Comparison of ENCODE assay signal across 8 cellular contexts in the genomic region with DNA sequence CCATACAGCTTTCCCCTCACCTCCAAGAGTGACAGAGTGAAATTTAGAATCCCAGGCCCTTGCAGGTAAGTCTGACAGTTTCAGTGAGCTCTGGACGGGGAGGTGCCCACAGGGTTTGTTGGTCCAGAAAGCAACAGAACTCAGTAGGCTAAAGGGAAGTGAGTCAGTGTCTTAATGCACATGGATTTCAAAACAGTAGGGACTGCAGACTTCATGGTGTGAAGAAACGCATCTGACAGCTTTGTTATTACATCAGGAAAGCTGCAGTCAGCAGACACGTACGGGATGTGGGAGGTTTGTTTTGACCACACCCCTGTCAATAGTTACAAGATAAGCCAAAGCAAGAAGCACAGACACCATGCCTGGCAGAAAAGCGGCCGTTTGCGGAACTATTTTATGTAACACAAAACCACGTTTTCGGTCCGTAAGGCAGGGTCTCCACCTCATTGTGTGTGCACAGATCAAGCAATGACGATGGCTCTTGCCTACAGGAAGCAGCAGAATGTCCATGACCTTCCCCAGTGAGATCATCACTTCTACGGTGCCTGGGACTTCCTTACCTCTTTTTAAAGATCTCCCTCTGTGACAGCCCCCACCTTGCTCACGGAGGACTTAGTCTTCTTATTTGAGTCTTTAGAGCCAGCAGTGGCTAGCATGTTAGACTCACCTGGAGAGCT. TPM values are rescaled to one million over a fixed set of nuclear protein-coding genes. Genes with fewer than 3 reads are reported as not detected.
DNase-seq lines count a peak whose midpoint lies in the region; ATAC-seq and TF ChIP-seq lines count a peak whose summit lies in the region.

No MANE protein-coding gene starts in this region.

- peak overlapping the region; percentile 92 to 100 (median 99) for H3K27ac Mint-ChIP-seq in CD8-positive, alpha-beta memory T cell
- peak overlapping the region; percentile 90 for H3K27ac Mint-ChIP-seq in activated T-helper 1 cell treated with anti-CD3 and anti-CD28 coated beads, Interleukin-12 subunit alpha, Interleukin-12 subunit beta, Interleukin-2, Interleukin-4 antibody, amounts not matched to agents 30 ng/mL and 10 ng/mL and 1 ng/mL, durations not matched to agents 14 hours and 24 hours and 36 hours

- H3K9me3 ChIP-seq in CD8-positive, alpha-beta memory T cell (ENCODE audit: low read length) = no peaks in the 10 kb centered on the region
- H3K9me3 ChIP-seq in PC-3 (ENCODE audit: low read length) (0 out of 2 replicates have a peak, but pooled peaks cover 4% of the 10 kb centered on the region), aorta (ENCODE audit: control insufficient read depth, low read length) (peaks cover 7% of the 10 kb centered on the region)

- H3K9me3 Mint-ChIP-seq in CD8-positive, alpha-beta memory T cell = peaks cover 6 to 10% (median 8%) of the 10 kb centered on the region in 5 donors
- peaks cover 11% of the 10 kb centered on the region for H3K9me3 Mint-ChIP-seq in activated T-helper 1 cell treated with anti-CD3 and anti-CD28 coated beads, Interleukin-12 subunit alpha, Interleukin-12 subunit beta, Interleukin-2, Interleukin-4 antibody, amounts not matched to agents 30 ng/mL and 10 ng/mL and 1 ng/mL, durations not matched to agents 14 hours and 24 hours and 36 hours

- POLR2A ChIA-PET in CD8-positive, alpha-beta memory T cell (lab: Charles Lee) = interaction anchor here (0.8 to 2.6 kb wide), 3 partner anchors 56 to 62 kb away, joined by 4 to 38 read pairs (median 5); a partner anchor contains a TSS
- POLR2A ChIA-PET in PC-3 (lab: Charles Lee; ENCODE audit: unreplicated experiment) = interaction anchor here (0.6 to 1.0 kb wide), 3 partner anchors 48 to 58 kb away, joined by 3 to 11 read pairs (median 6); a partner anchor contains a TSS

- H4K20me1 ChIP-seq in PC-3 (ENCODE audit: low read length) = no peaks in the 10 kb centered on the region

- H3K9me2 ChIP-seq in PC-3 (replicated peaks; ENCODE audit: low read length) = no peaks in the 10 kb centered on the region

- H3K27ac ChIP-seq in CD8-positive, alpha-beta memory T cell (ENCODE audit: low read depth, low read length) = peak overlapping the region; percentile 78
- H3K27ac ChIP-seq in PC-3 (ENCODE audit: low read length) (peak overlapping the region; percentile 80), aorta (ENCODE audit: low read depth in 1 of 2, low read length in 2 of 2) (no peak overlapping the region)

- peak overlapping the region; percentile 54 for H3K4me2 ChIP-seq in PC-3 (ENCODE audit: low read length)

- intact Hi-C loops in PC-3 (cut with micrococcal nuclease) (loop anchor here (1.0 kb wide), 4 partner anchors 8 to 58 kb away; a partner anchor contains a TSS), sciatic nerve (cut with DNase I) (no loop called here), aorta (cut with DNase I) (no loop called here)
- intact Hi-C loops in activated T-helper 1 cell treated with anti-CD3 and anti-CD28 coated beads, Interleukin-12 subunit alpha, Interleukin-12 subunit beta, Interleukin-2, Interleukin-4 antibody, amounts not matched to agents 30 ng/mL and 10 ng/mL and 1 ng/mL, durations not matched to agents 14 hours and 24 hours and 36 hours (cut with micrococcal nuclease) = loop anchor here (1.0 to 10.0 kb wide), 4 partner anchors 53 to 1169 kb away; a partner anchor contains a TSS

- 57 to 60% methylated on average over 13 of the region's 13 CpGs for WGBS in aorta, 2 donors

- H3K9ac ChIP-seq in PC-3 (ENCODE audit: low read length) = peak overlapping the region; percentile 56

- BruUV-seq in PC-3 (replicated peaks; lab: Mats Ljungman, UMichigan) = no TSS peak

- H3K79me2 ChIP-seq in PC-3 (ENCODE audit: low read length) = no peaks in the 10 kb centered on the region

- H3F3A ChIP-seq in PC-3 (ENCODE audit: low read length, unreplicated experiment) = peaks cover 4% of the 10 kb centered on the region

- DNase-seq in CD8-positive, alpha-beta memory T cell = peak; percentile 64 to 93 (median 91)
- DNase-seq in PC-3 = peak; percentile 92
- DNase-seq in activated T-helper 1 cell treated with anti-CD3 and anti-CD28 coated beads, Interleukin-12 subunit alpha, Interleukin-12 subunit beta, Interleukin-2, Interleukin-4 antibody, amounts not matched to agents 30 ng/mL and 10 ng/mL and 1 ng/mL, durations not matched to agents 14 hours and 24 hours and 36 hours (ENCODE audit: low spot score) = peak; percentile 75
- DNase-seq in globus pallidus (ENCODE audit: low spot score) = peak; percentile 46
- DNase-seq in sciatic nerve (ENCODE audit: low spot score) = peak; percentile 64
- peak; percentile 72 to 87 for DNase-seq in aorta

- ATAC-seq in HG02610 (IDR thresholded peaks at IDR 0.05; ENCODE audit: unreplicated experiment) (peak; percentile 73), PC-3 (peak; percentile 97), sciatic nerve (peak; percentile 91), aorta (ENCODE audit: low FRiP score) (peak; percentile 85), HG02884 (IDR thresholded peaks at IDR 0.05; ENCODE audit: unreplicated experiment) (no peak)

- no peaks in the 10 kb centered on the region for H3K27me3 ChIP-seq in CD8-positive, alpha-beta memory T cell (ENCODE audit: insufficient read depth, low read length, poor library complexity, severe bottlenecking)
- no peaks in the 10 kb centered on the region for H3K27me3 ChIP-seq in PC-3 (ENCODE audit: low read length)
- H3K27me3 ChIP-seq in aorta (ENCODE audit: control insufficient read depth in 1 of 2, insufficient read depth in 2 of 2, low read length in 1 of 2) = no peaks in the 10 kb centered on the region

- H3K36me3 ChIP-seq in CD8-positive, alpha-beta memory T cell (ENCODE audit: insufficient read depth, low read length) = no peaks in the 10 kb centered on the region
- H3K36me3 ChIP-seq in PC-3 (ENCODE audit: low read depth, low read length) (no peaks in the 10 kb centered on the region), aorta (ENCODE audit: control insufficient read depth in 1 of 2, insufficient read depth in 2 of 2, low read length in 1 of 2) (no peaks in the 10 kb centered on the region)

- peaks cover 0 to 10% (median 2%) of the 10 kb centered on the region in 3 donors for H3K36me3 Mint-ChIP-seq in CD8-positive, alpha-beta memory T cell
- H3K36me3 Mint-ChIP-seq in activated T-helper 1 cell treated with anti-CD3 and anti-CD28 coated beads, Interleukin-12 subunit alpha, Interleukin-12 subunit beta, Interleukin-2, Interleukin-4 antibody, amounts not matched to agents 30 ng/mL and 10 ng/mL and 1 ng/mL, durations not matched to agents 14 hours and 24 hours and 36 hours (ENCODE audit: low read depth) = peaks cover 1% of the 10 kb centered on the region

- CTCF ChIA-PET in CD8-positive, alpha-beta memory T cell (lab: Charles Lee) = interaction anchor here (1.4 to 2.8 kb wide), 4 partner anchors 56 to 126 kb away, joined by 5 to 13 read pairs (median 6); no protein-coding TSS in a partner anchor
- CTCF ChIA-PET in PC-3 (lab: Charles Lee) = interaction anchor here (0.7 to 1.1 kb wide), 2 partner anchors 57 kb away, joined by 3 to 4 read pairs; no protein-coding TSS in a partner anchor

- H3K4me3 ChIP-seq in CD8-positive, alpha-beta memory T cell (ENCODE audit: low read length) = peak overlapping the region; percentile 26
- H3K4me3 ChIP-seq in PC-3 (ENCODE audit: low read length) (peak overlapping the region; percentile 16; the same call in 1 of the 2 replicates), aorta (ENCODE audit: low read length in 2 of 2) (no peak overlapping the region)

- H2AFZ ChIP-seq in PC-3 (ENCODE audit: low read length) = peak overlapping the region; percentile 48

- no peak for TF ChIP-seq CTCF in PC-3 (conservative IDR thresholded peaks at IDR 0.05; ENCODE audit: low read depth, low read length)

- H3K4me3 Mint-ChIP-seq in CD8-positive, alpha-beta memory T cell = peak overlapping the region; percentile 9 to 83 (median 74)
- peak overlapping the region; percentile 59 for H3K4me3 Mint-ChIP-seq in activated T-helper 1 cell treated with anti-CD3 and anti-CD28 coated beads, Interleukin-12 subunit alpha, Interleukin-12 subunit beta, Interleukin-2, Interleukin-4 antibody, amounts not matched to agents 30 ng/mL and 10 ng/mL and 1 ng/mL, durations not matched to agents 14 hours and 24 hours and 36 hours

- peaks cover 20% of the 10 kb centered on the region for H3K4me1 ChIP-seq in CD8-positive, alpha-beta memory T cell (ENCODE audit: insufficient read depth, low read length)
- peaks cover 21% of the 10 kb centered on the region for H3K4me1 ChIP-seq in PC-3 (ENCODE audit: insufficient read depth, low read length)
- no peaks in the 10 kb centered on the region for H3K4me1 ChIP-seq in aorta (ENCODE audit: control insufficient read depth in 1 of 2, insufficient read depth in 2 of 2, low read length in 2 of 2)

- peaks cover 18 to 25% (median 24%) of the 10 kb centered on the region in 3 donors for H3K4me1 Mint-ChIP-seq in CD8-positive, alpha-beta memory T cell
- peaks cover 20% of the 10 kb centered on the region for H3K4me1 Mint-ChIP-seq in activated T-helper 1 cell treated with anti-CD3 and anti-CD28 coated beads, Interleukin-12 subunit alpha, Interleukin-12 subunit beta, Interleukin-2, Interleukin-4 antibody, amounts not matched to agents 30 ng/mL and 10 ng/mL and 1 ng/mL, durations not matched to agents 14 hours and 24 hours and 36 hours (ENCODE audit: low read depth)

- peaks cover 5 to 6% of the 10 kb centered on the region in 2 donors for H3K27me3 Mint-ChIP-seq in CD8-positive, alpha-beta memory T cell
- H3K27me3 Mint-ChIP-seq in activated T-helper 1 cell treated with anti-CD3 and anti-CD28 coated beads, Interleukin-12 subunit alpha, Interleukin-12 subunit beta, Interleukin-2, Interleukin-4 antibody, amounts not matched to agents 30 ng/mL and 10 ng/mL and 1 ng/mL, durations not matched to agents 14 hours and 24 hours and 36 hours (ENCODE audit: insufficient read depth) = peaks cover 3% of the 10 kb centered on the region

RNA-seq across cellular contexts. Expression of a gene that starts 58.1 kb away (rescaled TPM):
- total RNA-seq in CD8-positive, alpha-beta memory T cell = 100 to 1,000 TPM; 490 to 506 TPM
- polyA plus RNA-seq in CD8-positive, alpha-beta memory T cell = 2,741 TPM
- total RNA-seq in PC-3 (2014; rRNA removed) = 1,927 and 1,937 TPM in 2 replicates
- 566 and 580 TPM in 2 replicates for total RNA-seq in activated T-helper 1 cell treated with anti-CD3 and anti-CD28 coated beads, Interleukin-12 subunit alpha, Interleukin-12 subunit beta, Interleukin-2, Interleukin-4 antibody, amounts not matched to agents 30 ng/mL and 10 ng/mL and 1 ng/mL, durations not matched to agents 14 hours and 24 hours and 36 hours
- total RNA-seq in sciatic nerve = 4,297 TPM
- total RNA-seq in aorta = 1,000 to 10,000 TPM; 2,602 to 2,677 TPM
- polyA plus RNA-seq in aorta = 1,000 to 10,000 TPM; 5,184 to 9,506 TPM

Comparison
In these comparisons a context has a peak if more than half of its experiments do, and no peak if none do; other contexts are left out.
1. H3K27ac ChIP-seq: peak in CD8-positive, alpha-beta memory T cell (single experiment) and PC-3 (single experiment); none in aorta (0 of 2).
2. H3K4me3 ChIP-seq: peak in CD8-positive, alpha-beta memory T cell (single experiment) and PC-3 (single experiment); none in aorta (0 of 2).
3. intact Hi-C loops: an anchor here in PC-3 (1.0 kb wide) and activated T-helper 1 cell treated with anti-CD3 and anti-CD28 coated beads, Interleukin-12 subunit alpha, Interleukin-12 subunit beta, Interleukin-2, Interleukin-4 antibody, amounts not matched to agents 30 ng/mL and 10 ng/mL and 1 ng/mL, durations not matched to agents 14 hours and 24 hours and 36 hours (1.0 to 10.0 kb wide); none called in sciatic nerve and aorta.
4. Peak in every context shown above with its lines, with median percentiles within 50 percentile points of each other: DNase-seq.